8 cellular contexts compared by ENCODE assay signal in the genomic region with DNA sequence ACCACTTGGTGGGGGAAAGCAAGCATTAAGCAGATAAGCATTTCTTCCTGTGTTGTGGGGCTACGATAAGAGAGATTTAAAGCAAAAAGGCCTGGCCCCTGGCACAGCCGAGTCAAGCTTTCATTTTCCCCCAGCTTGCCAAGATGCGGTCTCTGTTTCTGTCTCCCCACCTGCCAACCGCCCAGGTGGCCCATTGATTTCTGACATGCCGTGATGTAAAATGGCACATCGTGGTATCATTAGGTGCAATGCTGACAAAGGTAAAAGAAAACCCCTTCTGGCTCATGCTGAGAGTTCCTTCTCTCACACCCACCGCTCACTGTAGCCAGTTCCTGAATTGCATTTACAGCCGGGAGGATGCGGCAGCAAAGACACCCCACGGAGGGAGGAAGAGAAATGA.
DNase-seq lines count a peak whose midpoint lies in the region; ATAC-seq and TF ChIP-seq lines count a peak whose summit lies in the region.

No MANE protein-coding gene starts in this region.

- H3K4me3 ChIP-seq in Loucy (ENCODE audit: low read length, poor library complexity, severe bottlenecking): peak overlapping the region; percentile 66
- H3K4me3 ChIP-seq in neural progenitor cell: peak overlapping the region; percentile 20

- DNase-seq in activated naive CD8-positive, alpha-beta T cell treated with anti-CD3 and anti-CD28 coated beads for 36 hours: no peak
- no peak for DNase-seq in neural progenitor cell (ENCODE audit: low spot score)
- DNase-seq in HuH-7.5 (ENCODE audit: low spot score): no peak
- DNase-seq in NCI-H2029 (lab: John Stamatoyannopoulos, UW): no peak
- DNase-seq in nucleus accumbens (lab: John Stamatoyannopoulos, UW): no peak
- no peak for DNase-seq in activated CD4-positive, alpha-beta T cell treated with anti-CD3 and anti-CD28 coated beads for 4 hours

- H3K4me2 ChIP-seq in Loucy (ENCODE audit: low read depth, low read length, poor library complexity, severe bottlenecking): peak overlapping the region; percentile 76
- peak overlapping the region; percentile 76 for H3K4me2 ChIP-seq in neural progenitor cell

- H3K4me1 Mint-ChIP-seq in activated naive CD8-positive, alpha-beta T cell treated with anti-CD3 and anti-CD28 coated beads for 36 hours: peaks cover 12% of the 10 kb centered on the region
- H3K4me1 Mint-ChIP-seq in neural progenitor cell: peaks cover 24% of the 10 kb centered on the region

- no peaks in the 10 kb centered on the region for H3K36me3 ChIP-seq in Loucy (ENCODE audit: insufficient read depth, low read length)
- no peaks in the 10 kb centered on the region for H3K36me3 ChIP-seq in neural progenitor cell

- peak; percentile 64 for ATAC-seq in GM18517 (IDR thresholded peaks at IDR 0.05; ENCODE audit: unreplicated experiment)

- H3K4me1 ChIP-seq in Loucy (ENCODE audit: insufficient read depth, low read length, poor library complexity, severe bottlenecking): peaks cover 16% of the 10 kb centered on the region
- peaks cover 26% of the 10 kb centered on the region for H3K4me1 ChIP-seq in neural progenitor cell

- TF ChIP-seq CTCF in Loucy (conservative IDR thresholded peaks at IDR 0.05; ENCODE audit: low read length): no peak
- no peak for TF ChIP-seq CTCF in neural progenitor cell (IDR thresholded peaks at IDR 0.05)

- no peak overlapping the region for H3K27ac Mint-ChIP-seq in activated naive CD8-positive, alpha-beta T cell treated with anti-CD3 and anti-CD28 coated beads for 36 hours
- H3K27ac Mint-ChIP-seq in neural progenitor cell: no peak overlapping the region

- H3K9ac ChIP-seq in Loucy (ENCODE audit: low read depth, low read length, poor library complexity, severe bottlenecking) (no peak overlapping the region), neural progenitor cell (no peak overlapping the region)

- H4K20me1 ChIP-seq in Loucy (ENCODE audit: insufficient read depth, low read length, poor library complexity, severe bottlenecking) (no peaks in the 10 kb centered on the region), neural progenitor cell (ENCODE audit: low read depth) (no peaks in the 10 kb centered on the region)

- no peaks in the 10 kb centered on the region for H3K36me3 Mint-ChIP-seq in activated naive CD8-positive, alpha-beta T cell treated with anti-CD3 and anti-CD28 coated beads for 36 hours
- no peaks in the 10 kb centered on the region for H3K36me3 Mint-ChIP-seq in neural progenitor cell

- H2AFZ ChIP-seq in Loucy (ENCODE audit: low read length): peak overlapping the region; percentile 81
- peak overlapping the region; percentile 59 for H2AFZ ChIP-seq in neural progenitor cell (replicated peaks)

- H3K27me3 Mint-ChIP-seq in activated naive CD8-positive, alpha-beta T cell treated with anti-CD3 and anti-CD28 coated beads for 36 hours: peaks cover 34% of the 10 kb centered on the region
- no peaks in the 10 kb centered on the region for H3K27me3 Mint-ChIP-seq in neural progenitor cell (ENCODE audit: insufficient read depth, low read depth)

- H3K9me3 Mint-ChIP-seq in activated naive CD8-positive, alpha-beta T cell treated with anti-CD3 and anti-CD28 coated beads for 36 hours: no peaks in the 10 kb centered on the region
- peaks cover 2% of the 10 kb centered on the region for H3K9me3 Mint-ChIP-seq in neural progenitor cell

- H3F3A ChIP-seq in Loucy (ENCODE audit: low read depth): no peaks in the 10 kb centered on the region
- H3F3A ChIP-seq in neural progenitor cell (ENCODE audit: low read depth): peaks cover 7% of the 10 kb centered on the region

- H3K27me3 ChIP-seq in Loucy (ENCODE audit: insufficient read depth, low read length, poor library complexity, severe bottlenecking) (no peaks in the 10 kb centered on the region), neural progenitor cell (peaks cover 4% of the 10 kb centered on the region)

- no peak overlapping the region for H3K27ac ChIP-seq in neural progenitor cell

- H3K79me2 ChIP-seq in Loucy (ENCODE audit: insufficient read depth, low read length) (no peaks in the 10 kb centered on the region), neural progenitor cell (ENCODE audit: low read depth) (no peaks in the 10 kb centered on the region)

- H3K9me3 ChIP-seq in Loucy (ENCODE audit: insufficient read depth, low read depth, low read length): no peaks in the 10 kb centered on the region
- no peaks in the 10 kb centered on the region for H3K9me3 ChIP-seq in neural progenitor cell (ENCODE audit: low read depth)

- peak overlapping the region; percentile 50 for H3K4me3 Mint-ChIP-seq in activated naive CD8-positive, alpha-beta T cell treated with anti-CD3 and anti-CD28 coated beads for 36 hours
- peak overlapping the region; percentile 54 for H3K4me3 Mint-ChIP-seq in neural progenitor cell

- H3K9me2 ChIP-seq in Loucy (replicated peaks; ENCODE audit: low read depth, low read length): no peaks in the 10 kb centered on the region
